ENCODE assay signal across 2 cellular contexts in genomic region chr17:40648326-40648968, GRCh38.
TF ChIP-seq lines count a peak whose summit lies in the region.

No MANE protein-coding gene starts in this region.

TF ChIP-seq in GM23338, 12 proteins besides CTCF, POLR2A, EP300 and RAD21:
- TF ChIP-seq ZNF114 (CRISPR knock-in tag; IDR thresholded peaks at IDR 0.05) (no peak), EZH2phosphoT487 (IDR thresholded peaks at IDR 0.05; ENCODE audit: unreplicated experiment) (no peak), POLR2AphosphoS5 (IDR thresholded peaks at IDR 0.05; ENCODE audit: low read depth) (no peak), JUNB (IDR thresholded peaks at IDR 0.05; ENCODE audit: unreplicated experiment) (no peak), ZNF331 (CRISPR knock-in tag; IDR thresholded peaks at IDR 0.05; ENCODE audit: low read depth) (no peak), CREB1 (CRISPR knock-in tag; IDR thresholded peaks at IDR 0.05; ENCODE audit: low read depth) (no peak), EZH2 (IDR thresholded peaks at IDR 0.05; ENCODE audit: low read depth, unreplicated experiment) (no peak), ETS1 (IDR thresholded peaks at IDR 0.05) (no peak), STAT1 (IDR thresholded peaks at IDR 0.05; ENCODE audit: unreplicated experiment) (no peak), ZNF462 (CRISPR knock-in tag; IDR thresholded peaks at IDR 0.05) (no peak), NANOG (IDR thresholded peaks at IDR 0.05; ENCODE audit: borderline replicate concordance) (no peak)

TF ChIP-seq in GM12878, 131 proteins besides CTCF, POLR2A, EP300 and RAD21:
- TF ChIP-seq BACH1 (IDR thresholded peaks at IDR 0.05; ENCODE audit: borderline replicate concordance) (no peak), RCOR1 (conservative IDR thresholded peaks at IDR 0.05; ENCODE audit: low read depth, low read length) (no peak), SUPT20H (IDR thresholded peaks at IDR 0.05; ENCODE audit: borderline replicate concordance, control insufficient read depth, low read depth, low read length) (no peak), RUNX3 (IDR thresholded peaks at IDR 0.05; ENCODE audit: low read length) (0 out of 2 replicates have a peak, but pooled peaks have one; percentile 3), IKZF1 (conservative IDR thresholded peaks at IDR 0.05) (no peak), ZNF274 (IDR thresholded peaks at IDR 0.05; ENCODE audit: insufficient read depth, insufficient read length) (no peak), ATF3 (IDR thresholded peaks at IDR 0.05; ENCODE audit: borderline replicate concordance, extremely low read depth, low read depth, low read length) (no peak), MXI1 (IDR thresholded peaks at IDR 0.05; ENCODE audit: low read depth, low read length) (0 out of 2 replicates have a peak, but pooled peaks have one; percentile 2), USF1 (IDR thresholded peaks at IDR 0.05; ENCODE audit: borderline replicate concordance, extremely low read length, insufficient read depth, low read depth, low read length) (no peak), EGR1 (IDR thresholded peaks at IDR 0.05; ENCODE audit: borderline replicate concordance in 1 of 2, low read depth in 2 of 2, low read length in 2 of 2) (peak in 1 of 2 experiments; percentile 24; a peak in 1 of 3 replicates), ELK1 (IDR thresholded peaks at IDR 0.05; ENCODE audit: low read depth, low read length) (no peak), MLLT1 (IDR thresholded peaks at IDR 0.05) (peak; percentile 64), MYC (IDR thresholded peaks at IDR 0.05; ENCODE audit: insufficient read depth, insufficient read length, insufficient replicate concordance, low read length, severe bottlenecking) (peak; percentile 12), ZSCAN29 (IDR thresholded peaks at IDR 0.05) (peak; percentile 66; the same call in 1 of the 2 replicates), PML (IDR thresholded peaks at IDR 0.05; ENCODE audit: low read length) (0 out of 2 replicates have a peak, but pooled peaks have one; percentile 1), BRCA1 (IDR thresholded peaks at IDR 0.05; ENCODE audit: low read depth, low read length) (no peak), CEBPZ (IDR thresholded peaks at IDR 0.05; ENCODE audit: low read depth, low read length) (no peak), POU2F2 (IDR thresholded peaks at IDR 0.05; ENCODE audit: borderline replicate concordance, low read depth, low read length) (0 out of 3 replicates have a peak, but pooled peaks have one; percentile 1)
